28 cellular contexts compared by ENCODE assay signal in the genomic region with DNA sequence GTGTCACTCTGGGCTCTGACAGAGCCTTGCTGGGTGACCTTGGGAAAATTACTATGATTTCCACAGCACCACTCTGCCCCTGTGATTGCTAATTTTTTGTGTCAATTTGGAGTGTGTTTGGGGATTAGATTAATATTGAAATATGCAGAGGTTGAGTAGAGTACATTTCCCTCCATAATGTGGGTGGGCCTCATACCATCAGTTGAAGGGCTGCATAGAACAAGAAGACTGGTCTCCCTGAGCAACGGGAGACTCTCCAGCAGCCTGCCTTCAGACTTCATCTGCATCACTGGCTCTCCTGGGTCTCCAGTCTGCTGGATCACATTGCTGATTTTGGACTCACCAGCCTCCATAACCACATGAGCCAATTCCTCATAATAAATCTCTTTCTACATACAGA.
"Had no signal": no experiment of that assay in that cellular context is flagged by ENCODE, and none has a peak within 500 bp of the region (broad histone marks: within the 10 kb centered on the region; RNA-seq: fewer than 3 reads in every experiment).

No MANE protein-coding gene starts in this region.

- H3K4me3 ChIP-seq: heart right ventricle, lower lobe of right lung, sigmoid colon, upper lobe of right lung had no signal

- H3K27me3 Mint-ChIP-seq: activated naive CD8-positive, alpha-beta T cell treated with anti-CD3 and anti-CD28 coated beads, Interleukin-2, amount 10 ng/mL, durations not matched to agents 7 days and 5 days had no signal

- H3K9me3 Mint-ChIP-seq: activated naive CD4-positive, alpha-beta T cell treated with anti-CD3 and anti-CD28 coated beads for 36 hours; effector memory CD8-positive, alpha-beta T cell; naive thymus-derived CD8-positive, alpha-beta T cell; stimulated activated naive B cell treated with anti-CD40 and anti-IgM and Interleukin-4, amounts not matched to agents 10 μg/mL and 1 μg/mL and 100 μg/mL, for 72 hours; T-helper 1 cell treated with Interleukin-12 subunit alpha and Interleukin-12 subunit beta and Interleukin-4 antibody, amounts not matched to agents 30 μg/mL and 1 μg/mL, for 36 hours had no signal

- H3K27ac ChIP-seq: brain microvascular endothelial cell, heart right ventricle, VCaP had no signal

- H3K27me3 ChIP-seq: heart right ventricle, sigmoid colon, upper lobe of right lung had no signal

- H3K36me3 Mint-ChIP-seq: stimulated activated naive B cell treated with anti-CD40 and anti-IgM and Interleukin-4, amounts not matched to agents 10 μg/mL and 1 μg/mL and 100 μg/mL, for 72 hours had no signal

- H3K36me3 ChIP-seq: brain microvascular endothelial cell, heart right ventricle, lower lobe of right lung, sigmoid colon, upper lobe of right lung had no signal

- DNase-seq: activated CD4-positive, alpha-beta T cell treated with anti-CD3 and anti-CD28 coated beads for 4 hours; activated CD4-positive, alpha-beta T cell treated with anti-CD3 and anti-CD28 coated beads, Interleukin-2, amount 50 U/mL, for 4 hours; activated CD8-positive, alpha-beta memory T cell treated with anti-CD3 and anti-CD28 coated beads for 24 hours; activated effector memory CD4-positive, alpha-beta T cell treated with Interleukin-2 at 50 U/mL for 16 hours; activated naive CD4-positive, alpha-beta T cell treated with anti-CD3 and anti-CD28 coated beads for 36 hours; activated naive CD8-positive, alpha-beta T cell treated with anti-CD3 and anti-CD28 coated beads, Interleukin-2, amount 10 ng/mL, durations not matched to agents 7 days and 5 days; brain microvascular endothelial cell; cortex of kidney; effector memory CD8-positive, alpha-beta T cell; foreskin fibroblast; heart right ventricle; kidney glomerular epithelial cell; lower lobe of right lung; naive thymus-derived CD8-positive, alpha-beta T cell; retina; sigmoid colon; small intestine; stimulated activated CD4-positive, alpha-beta T cell treated with anti-CD3 and anti-CD28 coated beads, Interleukin-1b, Interleukin-23, amount 100 ng/mL, for 48 hours; stimulated activated CD4-positive, alpha-beta T cell treated with anti-CD3 and anti-CD28 coated beads, Interleukin-4, amount 100 ng/mL, for 4 hours; stimulated activated CD8-positive, alpha-beta memory T cell treated with anti-CD3 and anti-CD28 coated beads, Interleukin-4, amount 100 ng/mL, for 48 hours; stimulated activated naive B cell treated with anti-CD40 and anti-IgM and Interleukin-4, amounts not matched to agents 10 μg/mL and 1 μg/mL and 100 μg/mL, for 72 hours; SW 1271; T-helper 9 cell; upper lobe of right lung had no signal

- H3K4me1 Mint-ChIP-seq: activated naive CD8-positive, alpha-beta T cell treated with anti-CD3 and anti-CD28 coated beads, Interleukin-2, amount 10 ng/mL, durations not matched to agents 7 days and 5 days; stimulated activated naive B cell treated with anti-CD40 and anti-IgM and Interleukin-4, amounts not matched to agents 10 μg/mL and 1 μg/mL and 100 μg/mL, for 72 hours had no signal

- H3K27ac Mint-ChIP-seq: activated naive CD4-positive, alpha-beta T cell treated with anti-CD3 and anti-CD28 coated beads for 36 hours; activated naive CD8-positive, alpha-beta T cell treated with anti-CD3 and anti-CD28 coated beads, Interleukin-2, amount 10 ng/mL, durations not matched to agents 7 days and 5 days; effector memory CD8-positive, alpha-beta T cell; naive thymus-derived CD8-positive, alpha-beta T cell; progenitor cell of endocrine pancreas; stimulated activated naive B cell treated with anti-CD40 and anti-IgM and Interleukin-4, amounts not matched to agents 10 μg/mL and 1 μg/mL and 100 μg/mL, for 72 hours; T-helper 1 cell treated with Interleukin-12 subunit alpha and Interleukin-12 subunit beta and Interleukin-4 antibody, amounts not matched to agents 30 μg/mL and 1 μg/mL, for 36 hours had no signal

- H3K9me3 ChIP-seq: heart right ventricle, lower lobe of right lung, sigmoid colon, upper lobe of right lung had no signal

- H3K4me3 Mint-ChIP-seq: activated naive CD4-positive, alpha-beta T cell treated with anti-CD3 and anti-CD28 coated beads for 36 hours; activated naive CD8-positive, alpha-beta T cell treated with anti-CD3 and anti-CD28 coated beads, Interleukin-2, amount 10 ng/mL, durations not matched to agents 7 days and 5 days; effector memory CD8-positive, alpha-beta T cell; naive thymus-derived CD8-positive, alpha-beta T cell; stimulated activated naive B cell treated with anti-CD40 and anti-IgM and Interleukin-4, amounts not matched to agents 10 μg/mL and 1 μg/mL and 100 μg/mL, for 72 hours; T-helper 1 cell treated with Interleukin-12 subunit alpha and Interleukin-12 subunit beta and Interleukin-4 antibody, amounts not matched to agents 30 μg/mL and 1 μg/mL, for 36 hours had no signal

- ATAC-seq: effector memory CD8-positive, alpha-beta T cell; left lobe of liver; lower lobe of right lung; naive thymus-derived CD8-positive, alpha-beta T cell; stimulated activated naive B cell treated with anti-CD40 and anti-IgM and Interleukin-4, amounts not matched to agents 10 μg/mL and 1 μg/mL and 100 μg/mL, for 72 hours; upper lobe of right lung had no signal
